10 cellular contexts compared by ENCODE assay signal in genomic region chr14:92511472-92512247, GRCh38. TPM values are rescaled to one million over a fixed set of nuclear protein-coding genes. Genes with fewer than 3 reads are reported as not detected.
A peak's percentile ranks its signal among the peaks of the same experiment; 100 is the strongest.
DNase-seq lines count a peak whose midpoint lies in the region; ATAC-seq, FAIRE-seq and TF ChIP-seq lines count a peak whose summit lies in the region.
"Had no signal": no experiment of that assay in that cellular context is flagged by ENCODE, and none has a peak within 500 bp of the region (broad histone marks: within the 10 kb centered on the region; RNA-seq: fewer than 3 reads in every experiment).

No MANE protein-coding gene starts in this region.

- no peak for TF ChIP-seq POLR2A in H54 (IDR thresholded peaks at IDR 0.05; ENCODE audit: low read depth, low read length)

- DNase-seq in H54 (ENCODE audit: insufficient read length, low spot score) (peak; percentile 84), T1000 (lab: John Stamatoyannopoulos, UW) (peak; percentile 66), hepatic stellate cell (ENCODE audit: low spot score) (peak; percentile 96), small intestine (peak; percentile 44)
- DNase-seq: activated CD8-positive, alpha-beta T cell treated with anti-CD3 and anti-CD28 coated beads for 36 hours; NCI-H1105 had no signal

- no peaks in the 10 kb centered on the region for H3K36me3 ChIP-seq in small intestine (ENCODE audit: control insufficient read depth in 2 of 2, insufficient read depth in 2 of 2, low read length in 2 of 2)

- WGBS in small intestine, 3 donors = 28 to 51% (median 43%) methylated on average over 6 of the region's 6 CpGs

- no peak overlapping the region for H3K4me3 ChIP-seq in small intestine (ENCODE audit: low read depth in 1 of 2, low read length in 2 of 2)

- H3K4me1 ChIP-seq in small intestine (ENCODE audit: control insufficient read depth in 2 of 2, insufficient read depth in 1 of 2, low read depth in 1 of 2, low read length in 1 of 2) = peaks cover 0 to 10% of the 10 kb centered on the region in 2 donors

- FAIRE-seq in H54 (lab: Jason Lieb, UNC) = peak; percentile 99
- FAIRE-seq in small intestine (lab: Jason Lieb, UNC) = no peak

- H3K9me3 ChIP-seq in small intestine (ENCODE audit: control insufficient read depth, low read depth) = no peaks in the 10 kb centered on the region

- no peaks in the 10 kb centered on the region for H3K27me3 ChIP-seq in small intestine (ENCODE audit: control insufficient read depth in 2 of 2, insufficient read depth in 2 of 2, low read length in 2 of 2)

- ATAC-seq in HG03521 (IDR thresholded peaks at IDR 0.05; ENCODE audit: unreplicated experiment) = no peak
- ATAC-seq in GM21528 (IDR thresholded peaks at IDR 0.05; ENCODE audit: low FRiP score, unreplicated experiment) = no peak
- ATAC-seq in GM18907 (IDR thresholded peaks at IDR 0.05; ENCODE audit: unreplicated experiment) = no peak
- ATAC-seq in GM19395 (IDR thresholded peaks at IDR 0.05; ENCODE audit: unreplicated experiment) = no peak
- ATAC-seq: activated CD8-positive, alpha-beta T cell treated with anti-CD3 and anti-CD28 coated beads for 36 hours had no signal

- H3K27ac ChIP-seq in small intestine (ENCODE audit: low read depth in 1 of 2, low read length in 1 of 2) = peak overlapping the region in 1 of 2 donors; percentile 64

RNA-seq across cellular contexts. Expression of gene RIN3, which starts 1.9 kb away (rescaled TPM):
- polyA plus RNA-seq in small intestine = 10 to 100 TPM in 1 of 3 donors, 1 to 10 TPM in 2; 1.8 to 14.7 (median 9.5) TPM

Comparison
In these comparisons a context has a peak if more than half of its experiments do, and no peak if none do; other contexts are left out.
1. DNase-seq: peak in every context shown above with its lines; median percentile 96 in hepatic stellate cell; 84 in H54; 66 in T1000; 44 in small intestine.